In the genomic region with DNA sequence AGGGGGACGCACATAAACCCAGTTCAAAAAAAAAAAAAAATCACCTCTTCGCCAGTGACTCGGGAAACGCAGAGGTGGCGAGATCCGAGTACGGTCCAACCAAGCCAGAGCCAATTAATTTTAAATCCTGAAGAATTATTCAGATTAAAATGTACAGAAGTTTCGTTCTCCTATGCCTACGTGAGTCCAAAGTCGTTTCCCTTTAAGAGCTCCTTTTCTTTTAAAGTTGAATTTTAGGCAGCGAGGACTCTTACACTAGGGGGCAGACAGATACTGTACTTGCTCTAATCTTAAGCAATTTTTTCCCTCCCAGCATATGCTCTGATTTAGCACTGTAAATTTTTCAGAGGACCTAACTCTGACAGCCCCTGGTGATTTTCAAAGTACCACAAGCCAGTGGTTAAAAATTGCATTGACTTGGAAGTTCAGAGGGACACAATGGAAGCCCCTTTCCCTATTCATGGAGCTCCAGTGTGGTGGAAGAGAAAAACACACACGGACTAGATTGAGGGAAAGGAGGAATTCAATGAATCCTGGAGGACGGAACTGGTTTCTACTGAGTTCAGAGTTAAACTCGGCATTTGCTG, we compare ENCODE assay signal across 8 cellular contexts. TPM values are rescaled to one million over a fixed set of nuclear protein-coding genes. Genes with fewer than 3 reads are reported as not detected.
DNase-seq lines count a peak whose midpoint lies in the region; ATAC-seq, FAIRE-seq and TF ChIP-seq lines count a peak whose summit lies in the region.

No MANE protein-coding gene starts in this region.

- H3K9me3 ChIP-seq in kidney (ENCODE audit: control insufficient read depth in 1 of 2, low read length in 2 of 2): no peaks in the 10 kb centered on the region

- no peaks in the 10 kb centered on the region for H3K36me3 ChIP-seq in H7 (replicated peaks; ENCODE audit: control insufficient read depth, insufficient read depth, low read length)
- H3K36me3 ChIP-seq in brain microvascular endothelial cell (replicated peaks): peaks cover 8% of the 10 kb centered on the region
- peaks cover 0 to 1% of the 10 kb centered on the region in 2 donors for H3K36me3 ChIP-seq in kidney (ENCODE audit: control insufficient read depth in 1 of 2, insufficient read depth in 2 of 2, low read length in 2 of 2)

- H3K27me3 ChIP-seq in H7 (ENCODE audit: control insufficient read depth, insufficient read depth, low read length) (peaks cover 93% of the 10 kb centered on the region), brain microvascular endothelial cell (replicated peaks) (no peaks in the 10 kb centered on the region)

- peak overlapping the region; percentile 90 to 98 for H3K9ac ChIP-seq in kidney (ENCODE audit: low read length in 2 of 2)

- intact Hi-C loops in kidney (cut with DNase I): no loop called here

- in situ Hi-C loops in brain microvascular endothelial cell (cut with HindIII; ENCODE audit: low pct_ligation_motif_present, low sequenced_read_pairs): loop anchor here (25.0 kb wide), 2 partner anchors 1040 to 1290 kb away; no protein-coding TSS in a partner anchor

- H3K27ac ChIP-seq in brain microvascular endothelial cell (peak overlapping the region; percentile 85), kidney (ENCODE audit: low read depth in 2 of 2, low read length in 2 of 2) (peak overlapping the region; percentile 95 to 96)

- peak; percentile 75 for FAIRE-seq in kidney (lab: Jason Lieb, UNC)

- H3K4me3 ChIP-seq in H7 (ENCODE audit: insufficient read depth, low read depth, low read length) (peak overlapping the region; percentile 25), brain microvascular endothelial cell (ENCODE audit: low read depth, low read length) (peak overlapping the region; percentile 94), kidney (ENCODE audit: low read length in 2 of 2) (peak overlapping the region; percentile 95 to 97)

- peaks cover 4 to 15% of the 10 kb centered on the region in 2 donors for H3K4me1 ChIP-seq in kidney (ENCODE audit: control insufficient read depth in 1 of 2, insufficient read depth in 1 of 2, low read depth in 1 of 2, low read length in 2 of 2)

- TF ChIP-seq CTCF in brain microvascular endothelial cell (IDR thresholded peaks at IDR 0.05; ENCODE audit: low read depth, low read length, missing control alignments) (peak; percentile 70), kidney (IDR thresholded peaks at IDR 0.05; ENCODE audit: borderline replicate concordance, extremely low read depth, insufficient read depth) (peak; percentile 70)

- ATAC-seq in HG02588 (IDR thresholded peaks at IDR 0.05; ENCODE audit: unreplicated experiment): no peak

- DNase-seq in COLO829 (ENCODE audit: low spot score): peak; percentile 79
- DNase-seq in H7: peak; percentile 66
- peak; percentile 60 for DNase-seq in NCI-H446 treated with DMSO at 0.1 percent for 48 hours (lab: John Stamatoyannopoulos, UW)
- peak; percentile 72 for DNase-seq in brain microvascular endothelial cell
- DNase-seq in kidney: no peak
- peak; percentile 46 for DNase-seq in superior temporal gyrus (ENCODE audit: extremely low spot score)
- DNase-seq in mesenteric fat pad (ENCODE audit: low spot score): no peak

RNA-seq across cellular contexts. Expression of a gene that starts 3.3 kb away (rescaled TPM):
- total RNA-seq in H7 (2014; rRNA removed; shearing (Covaris generic)): 0.17 TPM in 1 of 2 replicates, not detected in the other
- 191 TPM for total RNA-seq in kidney
- polyA plus RNA-seq in kidney (ENCODE audit: insufficient read depth, low read depth, low replicate concordance): 42.5 TPM
- 76.3 TPM for total RNA-seq in mesenteric fat pad

Comparison
In these comparisons a context has a peak if more than half of its experiments do, and no peak if none do; other contexts are left out.
1. DNase-seq: peak in COLO829 (single experiment), H7 (single experiment), NCI-H446 treated with DMSO at 0.1 percent for 48 hours (single experiment), brain microvascular endothelial cell (single experiment) and superior temporal gyrus (single experiment); none in kidney (single experiment) and mesenteric fat pad (single experiment).
2. H3K4me3 ChIP-seq: peak in every context shown above with its lines; median percentile 96 in kidney; 94 in brain microvascular endothelial cell; 25 in H7.
3. RNA of a gene that starts 3.3 kb away (total RNA-seq): 191 TPM in kidney (single experiment) and 76.3 TPM in mesenteric fat pad (single experiment); 0.17 TPM in H7; every median in the first group is over 10 times any median in the second.